25 cellular contexts compared by ENCODE assay signal in the genomic region with DNA sequence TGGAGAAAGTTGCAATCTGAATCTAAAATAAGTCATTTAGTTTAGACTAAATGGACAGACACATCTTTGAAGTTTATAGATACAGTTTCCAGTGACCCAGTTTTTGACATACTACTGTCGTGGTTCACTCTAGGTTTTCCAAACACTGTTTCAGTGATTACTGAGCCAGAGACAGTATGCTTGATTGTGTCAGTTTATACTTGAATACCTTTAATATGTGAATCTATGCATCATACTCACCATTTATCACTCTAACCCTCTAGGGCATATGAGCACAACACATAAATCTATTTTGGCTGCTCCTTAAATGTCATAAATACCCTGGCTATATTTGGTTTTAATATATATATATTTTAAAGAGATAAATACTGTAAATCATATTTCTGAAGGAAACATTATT.
DNase-seq lines count a peak whose midpoint lies in the region; ATAC-seq, FAIRE-seq and TF ChIP-seq lines count a peak whose summit lies in the region.
"Had no signal": no experiment of that assay in that cellular context is flagged by ENCODE, and none has a peak within 500 bp of the region (broad histone marks: within the 10 kb centered on the region; RNA-seq: fewer than 3 reads in every experiment).

No MANE protein-coding gene starts in this region.

- no peaks in the 10 kb centered on the region for H4K20me1 ChIP-seq in PC-3 (ENCODE audit: low read length)
- H4K20me1 ChIP-seq: BLaER1 treated with 17β-estradiol and CSF1 and Interleukin-3, amounts not matched to agents 10 nM and 100 nM had no signal

- peak; percentile 75 for ATAC-seq in PC-3
- ATAC-seq: A549; CD8-positive, alpha-beta T cell; GM12878 had no signal

- H3F3A ChIP-seq in PC-3 (ENCODE audit: low read length, unreplicated experiment) = no peaks in the 10 kb centered on the region

- H3K27me3 ChIP-seq in PC-3 (ENCODE audit: low read length) = no peaks in the 10 kb centered on the region
- H3K27me3 ChIP-seq: BLaER1 treated with 17β-estradiol and CSF1 and Interleukin-3, amounts not matched to agents 10 nM and 100 nM had no signal

- peak; percentile 21 for FAIRE-seq in islet of Langerhans (lab: Jason Lieb, UNC)
- FAIRE-seq: A549, GM12878, GM12892, GM18507 had no signal

- CTCF ChIA-PET in PC-3 (lab: Charles Lee) = no interaction called here

- no peak for TF ChIP-seq CTCF in PC-3 (conservative IDR thresholded peaks at IDR 0.05; ENCODE audit: low read depth, low read length)
- no peak for TF ChIP-seq CTCF in epithelial cell of esophagus (IDR thresholded peaks at IDR 0.05; ENCODE audit: insufficient read depth, low read depth, low read length, missing control alignments)
- no peak for TF ChIP-seq CTCF in lower leg skin (IDR thresholded peaks at IDR 0.05)

- 46 to 54% methylated on average over 1 of the region's 1 CpG for WGBS in lower leg skin, 2 donors

- no TSS peak for BruUV-seq in PC-3 (replicated peaks; lab: Mats Ljungman, UMichigan)

- H2AFZ ChIP-seq in PC-3 (ENCODE audit: low read length) = no peak overlapping the region

- no peaks in the 10 kb centered on the region for H3K9me3 ChIP-seq in PC-3 (ENCODE audit: low read length)
- H3K9me3 ChIP-seq: A549; BLaER1 treated with 17β-estradiol and CSF1 and Interleukin-3, amounts not matched to agents 10 nM and 100 nM had no signal

- no peak for TF ChIP-seq POLR2A in lower leg skin (IDR thresholded peaks at IDR 0.05)

- peak; percentile 5 for DNase-seq in COLO829 (ENCODE audit: low spot score)
- peak; percentile 29 for DNase-seq in PC-3
- DNase-seq in epithelial cell of esophagus (ENCODE audit: low read depth) = peak; percentile 15
- DNase-seq in NCI-H526 (lab: John Stamatoyannopoulos, UW) = no peak
- DNase-seq in lower leg skin (ENCODE audit: low spot score in 2 of 2) = no peak
- DNase-seq in NCI-H2029 (lab: John Stamatoyannopoulos, UW) = no peak
- DNase-seq: AML-193; CD4-positive, alpha-beta T cell; CD8-positive, alpha-beta T cell; COR-L47; DMS 273 treated with DMSO at 0.1 percent for 48 hours; DMS153; DMS53; DMS79; DND-41; EL; GDM1 had no signal

- H3K9ac ChIP-seq in PC-3 (ENCODE audit: low read length) = no peak overlapping the region
- H3K9ac ChIP-seq: BLaER1 treated with 17β-estradiol and CSF1 and Interleukin-3, amounts not matched to agents 10 nM and 100 nM had no signal

- H3K79me2 ChIP-seq in PC-3 (ENCODE audit: low read length) = no peaks in the 10 kb centered on the region

- POLR2A ChIA-PET in PC-3 (lab: Charles Lee; ENCODE audit: unreplicated experiment) = no interaction called here

- H3K36me3 ChIP-seq in PC-3 (ENCODE audit: low read depth, low read length) = no peaks in the 10 kb centered on the region
- H3K36me3 ChIP-seq: BLaER1 treated with 17β-estradiol and CSF1 and Interleukin-3, amounts not matched to agents 10 nM and 100 nM had no signal

- no peak overlapping the region for H3K27ac ChIP-seq in PC-3 (ENCODE audit: low read length)
- H3K27ac ChIP-seq: 22Rv1; A549; BLaER1 treated with 17β-estradiol and CSF1 and Interleukin-3, amounts not matched to agents 10 nM and 100 nM; C4-2B had no signal

- intact Hi-C loops in PC-3 (cut with micrococcal nuclease) = no loop called here
- intact Hi-C loops in lower leg skin (cut with DNase I; ENCODE audit: low total_unique reads) = no loop called here

- no peaks in the 10 kb centered on the region for H3K4me1 ChIP-seq in PC-3 (ENCODE audit: insufficient read depth, low read length)
- H3K4me1 ChIP-seq: A549; BLaER1 treated with 17β-estradiol and CSF1 and Interleukin-3, amounts not matched to agents 10 nM and 100 nM had no signal

- no peak overlapping the region for H3K4me3 ChIP-seq in PC-3 (ENCODE audit: low read length)
- H3K4me3 ChIP-seq in epithelial cell of esophagus (ENCODE audit: low read length) = no peak overlapping the region
- no peak overlapping the region for H3K4me3 ChIP-seq in lower leg skin (ENCODE audit: low read depth, poor library complexity, severe bottlenecking)
- H3K4me3 ChIP-seq: A549; BLaER1 treated with 17β-estradiol and CSF1 and Interleukin-3, amounts not matched to agents 10 nM and 100 nM; GM12878 had no signal

- no peaks in the 10 kb centered on the region for H3K9me2 ChIP-seq in PC-3 (replicated peaks; ENCODE audit: low read length)

- H3K4me2 ChIP-seq in PC-3 (ENCODE audit: low read length) = no peak overlapping the region
- H3K4me2 ChIP-seq: A549; BLaER1 treated with 17β-estradiol and CSF1 and Interleukin-3, amounts not matched to agents 10 nM and 100 nM had no signal

Comparison
In these comparisons a context has a peak if more than half of its experiments do, and no peak if none do; other contexts are left out.
1. DNase-seq: peak in COLO829 (single experiment), PC-3 (single experiment) and epithelial cell of esophagus (single experiment); none in NCI-H526 (0 of 2), lower leg skin (0 of 2) and NCI-H2029 (single experiment).